In the genomic region with DNA sequence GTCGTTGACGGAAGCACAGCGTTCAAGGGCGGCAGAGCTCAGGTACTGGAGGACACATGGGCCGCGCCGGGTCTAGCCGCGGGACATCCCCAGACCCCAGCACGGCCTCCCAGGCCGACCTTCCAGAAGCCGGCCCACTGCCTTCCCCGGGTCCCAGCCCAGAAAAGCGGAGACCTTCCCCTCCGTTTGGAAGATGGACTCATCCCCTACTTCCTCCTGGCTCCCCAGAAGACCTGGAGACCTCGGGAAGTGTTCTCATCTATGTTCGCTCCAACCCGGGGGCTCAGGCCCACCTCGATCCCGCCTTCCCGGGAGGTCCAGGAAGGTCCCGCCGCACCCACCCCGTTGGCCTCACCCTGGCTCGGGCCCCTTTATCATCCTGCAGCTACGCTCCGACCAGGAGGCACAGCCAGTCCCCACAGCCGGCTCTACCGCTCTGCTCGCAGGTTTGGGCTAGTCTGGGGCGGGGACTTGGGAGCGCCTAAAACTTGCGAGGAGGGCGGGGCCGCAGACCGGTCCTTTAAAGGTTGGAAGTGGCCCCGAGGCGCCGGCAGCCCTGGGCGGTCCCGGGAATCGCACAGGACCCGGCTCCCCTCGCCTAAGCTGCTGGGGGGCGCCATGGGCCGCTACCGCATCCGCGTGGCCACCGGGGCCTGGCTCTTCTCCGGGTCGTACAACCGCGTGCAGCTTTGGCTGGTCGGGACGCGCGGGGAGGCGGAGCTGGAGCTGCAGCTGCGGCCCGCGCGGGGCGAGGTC, we compare ENCODE assay signal across 13 cellular contexts. TPM values are rescaled to one million over a fixed set of nuclear protein-coding genes. Genes with fewer than 3 reads are reported as not detected.
DNase-seq lines count a peak whose midpoint lies in the region; ATAC-seq and TF ChIP-seq lines count a peak whose summit lies in the region.
"Had no signal": no experiment of that assay in that cellular context is flagged by ENCODE, and none has a peak within 500 bp of the region (broad histone marks: within the 10 kb centered on the region; RNA-seq: fewer than 3 reads in every experiment).

ALOX12 (plus strand) TSS at position 550 of the 756 bp plus-strand sequence; CDS start at position 619, 69 bp downstream.

- H3K27ac Mint-ChIP-seq in activated T-cell treated with anti-CD3 and anti-CD28 coated beads, Interleukin-2, amount 50 U/mL, for 72 hours, result no peak within 1 kb of the TSS
- no peak within 1 kb of the TSS for H3K27ac Mint-ChIP-seq in activated T-helper 17 cell treated with anti-CD3 and anti-CD28 coated beads, Interleukin-2, amount 50 U/mL, for 72 hours

- TF ChIP-seq CTCF in retinal pigment epithelial cell (conservative IDR thresholded peaks at IDR 0.05; ENCODE audit: low read depth, low read length), result no peak

- peaks cover 6 to 8% of the 10 kb centered on the region in 2 donors for H3K36me3 Mint-ChIP-seq in activated T-cell treated with anti-CD3 and anti-CD28 coated beads, Interleukin-2, amount 50 U/mL, for 72 hours (ENCODE audit: insufficient read depth in 2 of 2)
- H3K36me3 Mint-ChIP-seq in activated T-helper 17 cell treated with anti-CD3 and anti-CD28 coated beads, Interleukin-2, amount 50 U/mL, for 72 hours (ENCODE audit: low read depth), result peaks cover 46% of the 10 kb centered on the region

- DNase-seq in GM03348 (ENCODE audit: low spot score) (peak; percentile 30), ecto neural progenitor cell (ENCODE audit: low spot score) (peak; percentile 83), islet precursor cell (peak; percentile 82), retinal pigment epithelial cell (ENCODE audit: low read depth) (no peak)
- DNase-seq in activated T-cell treated with anti-CD3 and anti-CD28 coated beads, Interleukin-2, amount 50 U/mL, for 72 hours, result no peak
- no peak for DNase-seq in activated naive CD4-positive, alpha-beta T cell treated with Interleukin-2 at 50 U/mL for 16 hours
- DNase-seq: activated CD4-positive, alpha-beta T cell treated with anti-CD3 and anti-CD28 coated beads for 1 hour; NCI-H2107 had no signal

- no peak for ATAC-seq in activated T-cell treated with anti-CD3 and anti-CD28 coated beads, Interleukin-2, amount 50 U/mL, for 72 hours (replicated peaks in 1 of 2)
- no peak for ATAC-seq in GM21619 (IDR thresholded peaks at IDR 0.05; ENCODE audit: unreplicated experiment)
- ATAC-seq in activated T-helper 17 cell treated with anti-CD3 and anti-CD28 coated beads, Interleukin-2, amount 50 U/mL, for 72 hours (replicated peaks), result no peak

- peaks cover 5% of the 10 kb centered on the region for H3K4me1 Mint-ChIP-seq in activated T-cell treated with anti-CD3 and anti-CD28 coated beads, Interleukin-2, amount 50 U/mL, for 72 hours (ENCODE audit: low read depth)
- H3K4me1 Mint-ChIP-seq in activated T-helper 17 cell treated with anti-CD3 and anti-CD28 coated beads, Interleukin-2, amount 50 U/mL, for 72 hours, result peaks cover 10% of the 10 kb centered on the region

- no peak within 1 kb of the TSS for H3K4me3 Mint-ChIP-seq in activated T-cell treated with anti-CD3 and anti-CD28 coated beads, Interleukin-2, amount 50 U/mL, for 72 hours
- no peak within 1 kb of the TSS for H3K4me3 Mint-ChIP-seq in activated T-helper 17 cell treated with anti-CD3 and anti-CD28 coated beads, Interleukin-2, amount 50 U/mL, for 72 hours

- no peaks in the 10 kb centered on the region for H3K9me3 Mint-ChIP-seq in activated T-cell treated with anti-CD3 and anti-CD28 coated beads, Interleukin-2, amount 50 U/mL, for 72 hours
- no peaks in the 10 kb centered on the region for H3K9me3 Mint-ChIP-seq in activated T-helper 17 cell treated with anti-CD3 and anti-CD28 coated beads, Interleukin-2, amount 50 U/mL, for 72 hours

- H3K4me3 ChIP-seq in retinal pigment epithelial cell (ENCODE audit: low read length), result peak within 1 kb of the TSS; percentile 31
- H3K4me3 ChIP-seq: BLaER1 had no signal

- H3K27me3 Mint-ChIP-seq in activated T-cell treated with anti-CD3 and anti-CD28 coated beads, Interleukin-2, amount 50 U/mL, for 72 hours (ENCODE audit: low read depth), result no peaks in the 10 kb centered on the region
- no peaks in the 10 kb centered on the region for H3K27me3 Mint-ChIP-seq in activated T-helper 17 cell treated with anti-CD3 and anti-CD28 coated beads, Interleukin-2, amount 50 U/mL, for 72 hours

RNA-seq across cellular contexts. Expression of gene ALOX12, which starts in this region (rescaled TPM):
- total RNA-seq in activated T-cell treated with anti-CD3 and anti-CD28 coated beads, Interleukin-2, amount 50 U/mL, for 72 hours, result not detected
- not detected for total RNA-seq in activated T-helper 17 cell treated with anti-CD3 and anti-CD28 coated beads, Interleukin-2, amount 50 U/mL, for 72 hours
- total RNA-seq: renal cortical epithelial cell, RPMI7951 had no signal

Comparison
In these comparisons a context has a peak if more than half of its experiments do, and no peak if none do; other contexts are left out.
1. DNase-seq: peak in GM03348 (single experiment), ecto neural progenitor cell (single experiment) and islet precursor cell (single experiment); none in retinal pigment epithelial cell (single experiment), activated T-cell treated with anti-CD3 and anti-CD28 coated beads, Interleukin-2, amount 50 U/mL, for 72 hours (0 of 2) and activated naive CD4-positive, alpha-beta T cell treated with Interleukin-2 at 50 U/mL for 16 hours (single experiment).